ENCODE assay signal across 1 cellular context in the genomic region with DNA sequence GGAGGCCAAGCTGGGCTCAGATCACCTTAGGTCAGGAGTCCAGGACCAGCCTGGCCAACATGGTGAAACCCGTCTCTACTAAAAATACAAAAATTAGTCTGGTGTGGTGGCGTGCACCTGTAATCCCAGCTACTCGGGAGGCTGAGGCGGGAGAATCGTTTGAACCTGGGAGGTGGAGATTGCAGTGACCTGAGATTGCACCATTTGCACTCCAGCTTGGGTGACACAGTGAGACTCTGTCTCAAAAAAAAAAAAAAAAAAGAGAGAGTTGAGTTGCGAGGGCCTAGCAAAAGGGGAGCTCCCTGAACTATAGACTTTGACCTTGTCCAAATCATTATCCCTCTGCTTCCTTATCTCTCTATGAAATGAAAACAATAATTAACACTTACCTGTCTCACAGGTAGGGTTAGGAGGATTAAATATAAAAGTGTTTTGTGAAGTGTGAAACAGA.
A peak's percentile ranks its signal among the peaks of the same experiment; 100 is the strongest.
TF ChIP-seq lines count a peak whose summit lies in the region.
"Not testable (repeated sequence)": the region's sequence is repeated elsewhere in the genome, so short reads cannot be mapped to it uniquely, and the experiment has no call there.

No MANE protein-coding gene starts in this region.

TF ChIP-seq in HepG2, 621 proteins besides CTCF, POLR2A, EP300 and RAD21 (continued from another document and continues in another):
- TF ChIP-seq, protein P1, sequence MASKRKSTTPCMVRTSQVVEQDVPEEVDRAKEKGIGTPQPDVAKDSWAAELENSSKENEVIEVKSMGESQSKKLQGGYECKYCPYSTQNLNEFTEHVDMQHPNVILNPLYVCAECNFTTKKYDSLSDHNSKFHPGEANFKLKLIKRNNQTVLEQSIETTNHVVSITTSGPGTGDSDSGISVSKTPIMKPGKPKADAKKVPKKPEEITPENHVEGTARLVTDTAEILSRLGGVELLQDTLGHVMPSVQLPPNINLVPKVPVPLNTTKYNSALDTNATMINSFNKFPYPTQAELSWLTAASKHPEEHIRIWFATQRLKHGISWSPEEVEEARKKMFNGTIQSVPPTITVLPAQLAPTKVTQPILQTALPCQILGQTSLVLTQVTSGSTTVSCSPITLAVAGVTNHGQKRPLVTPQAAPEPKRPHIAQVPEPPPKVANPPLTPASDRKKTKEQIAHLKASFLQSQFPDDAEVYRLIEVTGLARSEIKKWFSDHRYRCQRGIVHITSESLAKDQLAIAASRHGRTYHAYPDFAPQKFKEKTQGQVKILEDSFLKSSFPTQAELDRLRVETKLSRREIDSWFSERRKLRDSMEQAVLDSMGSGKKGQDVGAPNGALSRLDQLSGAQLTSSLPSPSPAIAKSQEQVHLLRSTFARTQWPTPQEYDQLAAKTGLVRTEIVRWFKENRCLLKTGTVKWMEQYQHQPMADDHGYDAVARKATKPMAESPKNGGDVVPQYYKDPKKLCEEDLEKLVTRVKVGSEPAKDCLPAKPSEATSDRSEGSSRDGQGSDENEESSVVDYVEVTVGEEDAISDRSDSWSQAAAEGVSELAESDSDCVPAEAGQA (IDR thresholded peaks at IDR 0.05; ENCODE audit: low read depth): 0 out of 2 replicates have a peak, but pooled peaks have one; percentile 26
- TF ChIP-seq, protein P1 (CRISPR knock-in tag; IDR thresholded peaks at IDR 0.05; ENCODE audit: borderline replicate concordance): not testable (repeated sequence)
- TF ChIP-seq RARA (CRISPR knock-in tag; IDR thresholded peaks at IDR 0.05) (peak; percentile 81), ZFX (CRISPR knock-in tag; IDR thresholded peaks at IDR 0.05; ENCODE audit: low read depth) (0 out of 2 replicates have a peak, but pooled peaks have one; percentile 17), TEAD3 (CRISPR knock-in tag; optimal IDR thresholded peaks at IDR 0.05; ENCODE audit: borderline replicate concordance) (peak; percentile 60), ZNF670 (CRISPR knock-in tag; IDR thresholded peaks at IDR 0.05; ENCODE audit: borderline replicate concordance) (0 out of 2 replicates have a peak, but pooled peaks have one; percentile 19), NR2F6 (IDR thresholded peaks at IDR 0.05) (peak; percentile 83), NR2F6 (CRISPR knock-in tag; IDR thresholded peaks at IDR 0.05) (peak; percentile 87), RFXANK (CRISPR knock-in tag; IDR thresholded peaks at IDR 0.05) (0 out of 2 replicates have a peak, but pooled peaks have one; percentile 21), ZNF746 (CRISPR knock-in tag; IDR thresholded peaks at IDR 0.05) (peak; percentile 85), ZNF615 (CRISPR knock-in tag; IDR thresholded peaks at IDR 0.05; ENCODE audit: borderline replicate concordance) (0 out of 2 replicates have a peak, but pooled peaks have one; percentile 57), SKI (IDR thresholded peaks at IDR 0.05; ENCODE audit: partially characterized antibody) (peak; percentile 29), POGZ (CRISPR knock-in tag; IDR thresholded peaks at IDR 0.05) (peak; percentile 76), SALL1 (CRISPR knock-in tag; IDR thresholded peaks at IDR 0.05) (peak; percentile 76), GATAD2A (CRISPR knock-in tag; IDR thresholded peaks at IDR 0.05) (peak; percentile 81; the same call in 1 of the 2 replicates), CBX5 (CRISPR knock-in tag; IDR thresholded peaks at IDR 0.05; ENCODE audit: borderline replicate concordance) (peak; percentile 79; the same call in 1 of the 2 replicates), RCOR2 (CRISPR knock-in tag; IDR thresholded peaks at IDR 0.05) (peak; percentile 100), CHD4 (IDR thresholded peaks at IDR 0.05; ENCODE audit: borderline replicate concordance, low read length) (peak; percentile 61; the same call in 1 of the 2 replicates), TARDBP (CRISPR knock-in tag; IDR thresholded peaks at IDR 0.05) (peak; percentile 37; the same call in 1 of the 2 replicates), ZNF3 (CRISPR knock-in tag; IDR thresholded peaks at IDR 0.05) (peak; percentile 76; the same call in 1 of the 2 replicates), RFXAP (CRISPR knock-in tag; IDR thresholded peaks at IDR 0.05; ENCODE audit: borderline replicate concordance) (peak; percentile 40; the same call in 1 of the 2 replicates), ZMYM4 (CRISPR knock-in tag; IDR thresholded peaks at IDR 0.05) (peak; percentile 69), NKX3-1 (CRISPR knock-in tag; IDR thresholded peaks at IDR 0.05) (0 out of 2 replicates have a peak, but pooled peaks have one; percentile 50), TOPORS (CRISPR knock-in tag; IDR thresholded peaks at IDR 0.05) (0 out of 2 replicates have a peak, but pooled peaks have one; percentile 45), ZNF766 (CRISPR knock-in tag; IDR thresholded peaks at IDR 0.05; ENCODE audit: borderline replicate concordance) (peak; percentile 65; the same call in 1 of the 2 replicates), NCOR1 (IDR thresholded peaks at IDR 0.05; ENCODE audit: borderline replicate concordance, low read length) (peak; percentile 96), ZNF282 (IDR thresholded peaks at IDR 0.05; ENCODE audit: partially characterized antibody) (peak; percentile 80)
- TF ChIP-seq, protein P2, sequence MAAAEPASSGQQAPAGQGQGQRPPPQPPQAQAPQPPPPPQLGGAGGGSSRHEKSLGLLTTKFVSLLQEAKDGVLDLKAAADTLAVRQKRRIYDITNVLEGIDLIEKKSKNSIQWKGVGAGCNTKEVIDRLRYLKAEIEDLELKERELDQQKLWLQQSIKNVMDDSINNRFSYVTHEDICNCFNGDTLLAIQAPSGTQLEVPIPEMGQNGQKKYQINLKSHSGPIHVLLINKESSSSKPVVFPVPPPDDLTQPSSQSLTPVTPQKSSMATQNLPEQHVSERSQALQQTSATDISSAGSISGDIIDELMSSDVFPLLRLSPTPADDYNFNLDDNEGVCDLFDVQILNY (CRISPR knock-in tag; conservative IDR thresholded peaks at IDR 0.05): 0 out of 2 replicates have a peak, but pooled peaks have one; percentile 29
- TF ChIP-seq, protein P3, sequence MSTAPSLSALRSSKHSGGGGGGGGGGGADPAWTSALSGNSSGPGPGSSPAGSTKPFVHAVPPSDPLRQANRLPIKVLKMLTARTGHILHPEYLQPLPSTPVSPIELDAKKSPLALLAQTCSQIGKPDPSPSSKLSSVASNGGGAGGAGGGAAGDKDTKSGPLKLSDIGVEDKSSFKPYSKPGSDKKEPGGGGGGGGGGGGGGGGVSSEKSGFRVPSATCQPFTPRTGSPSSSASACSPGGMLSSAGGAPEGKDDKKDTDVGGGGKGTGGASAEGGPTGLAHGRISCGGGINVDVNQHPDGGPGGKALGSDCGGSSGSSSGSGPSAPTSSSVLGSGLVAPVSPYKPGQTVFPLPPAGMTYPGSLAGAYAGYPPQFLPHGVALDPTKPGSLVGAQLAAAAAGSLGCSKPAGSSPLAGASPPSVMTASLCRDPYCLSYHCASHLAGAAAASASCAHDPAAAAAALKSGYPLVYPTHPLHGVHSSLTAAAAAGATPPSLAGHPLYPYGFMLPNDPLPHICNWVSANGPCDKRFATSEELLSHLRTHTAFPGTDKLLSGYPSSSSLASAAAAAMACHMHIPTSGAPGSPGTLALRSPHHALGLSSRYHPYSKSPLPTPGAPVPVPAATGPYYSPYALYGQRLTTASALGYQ (CRISPR knock-in tag; IDR thresholded peaks at IDR 0.05): peak; percentile 40; the same call in 1 of the 2 replicates
- TF ChIP-seq, protein P4, sequence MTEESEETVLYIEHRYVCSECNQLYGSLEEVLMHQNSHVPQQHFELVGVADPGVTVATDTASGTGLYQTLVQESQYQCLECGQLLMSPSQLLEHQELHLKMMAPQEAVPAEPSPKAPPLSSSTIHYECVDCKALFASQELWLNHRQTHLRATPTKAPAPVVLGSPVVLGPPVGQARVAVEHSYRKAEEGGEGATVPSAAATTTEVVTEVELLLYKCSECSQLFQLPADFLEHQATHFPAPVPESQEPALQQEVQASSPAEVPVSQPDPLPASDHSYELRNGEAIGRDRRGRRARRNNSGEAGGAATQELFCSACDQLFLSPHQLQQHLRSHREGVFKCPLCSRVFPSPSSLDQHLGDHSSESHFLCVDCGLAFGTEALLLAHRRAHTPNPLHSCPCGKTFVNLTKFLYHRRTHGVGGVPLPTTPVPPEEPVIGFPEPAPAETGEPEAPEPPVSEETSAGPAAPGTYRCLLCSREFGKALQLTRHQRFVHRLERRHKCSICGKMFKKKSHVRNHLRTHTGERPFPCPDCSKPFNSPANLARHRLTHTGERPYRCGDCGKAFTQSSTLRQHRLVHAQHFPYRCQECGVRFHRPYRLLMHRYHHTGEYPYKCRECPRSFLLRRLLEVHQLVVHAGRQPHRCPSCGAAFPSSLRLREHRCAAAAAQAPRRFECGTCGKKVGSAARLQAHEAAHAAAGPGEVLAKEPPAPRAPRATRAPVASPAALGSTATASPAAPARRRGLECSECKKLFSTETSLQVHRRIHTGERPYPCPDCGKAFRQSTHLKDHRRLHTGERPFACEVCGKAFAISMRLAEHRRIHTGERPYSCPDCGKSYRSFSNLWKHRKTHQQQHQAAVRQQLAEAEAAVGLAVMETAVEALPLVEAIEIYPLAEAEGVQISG (CRISPR knock-in tag; IDR thresholded peaks at IDR 0.05): peak; percentile 73
- TF ChIP-seq, protein P5, sequence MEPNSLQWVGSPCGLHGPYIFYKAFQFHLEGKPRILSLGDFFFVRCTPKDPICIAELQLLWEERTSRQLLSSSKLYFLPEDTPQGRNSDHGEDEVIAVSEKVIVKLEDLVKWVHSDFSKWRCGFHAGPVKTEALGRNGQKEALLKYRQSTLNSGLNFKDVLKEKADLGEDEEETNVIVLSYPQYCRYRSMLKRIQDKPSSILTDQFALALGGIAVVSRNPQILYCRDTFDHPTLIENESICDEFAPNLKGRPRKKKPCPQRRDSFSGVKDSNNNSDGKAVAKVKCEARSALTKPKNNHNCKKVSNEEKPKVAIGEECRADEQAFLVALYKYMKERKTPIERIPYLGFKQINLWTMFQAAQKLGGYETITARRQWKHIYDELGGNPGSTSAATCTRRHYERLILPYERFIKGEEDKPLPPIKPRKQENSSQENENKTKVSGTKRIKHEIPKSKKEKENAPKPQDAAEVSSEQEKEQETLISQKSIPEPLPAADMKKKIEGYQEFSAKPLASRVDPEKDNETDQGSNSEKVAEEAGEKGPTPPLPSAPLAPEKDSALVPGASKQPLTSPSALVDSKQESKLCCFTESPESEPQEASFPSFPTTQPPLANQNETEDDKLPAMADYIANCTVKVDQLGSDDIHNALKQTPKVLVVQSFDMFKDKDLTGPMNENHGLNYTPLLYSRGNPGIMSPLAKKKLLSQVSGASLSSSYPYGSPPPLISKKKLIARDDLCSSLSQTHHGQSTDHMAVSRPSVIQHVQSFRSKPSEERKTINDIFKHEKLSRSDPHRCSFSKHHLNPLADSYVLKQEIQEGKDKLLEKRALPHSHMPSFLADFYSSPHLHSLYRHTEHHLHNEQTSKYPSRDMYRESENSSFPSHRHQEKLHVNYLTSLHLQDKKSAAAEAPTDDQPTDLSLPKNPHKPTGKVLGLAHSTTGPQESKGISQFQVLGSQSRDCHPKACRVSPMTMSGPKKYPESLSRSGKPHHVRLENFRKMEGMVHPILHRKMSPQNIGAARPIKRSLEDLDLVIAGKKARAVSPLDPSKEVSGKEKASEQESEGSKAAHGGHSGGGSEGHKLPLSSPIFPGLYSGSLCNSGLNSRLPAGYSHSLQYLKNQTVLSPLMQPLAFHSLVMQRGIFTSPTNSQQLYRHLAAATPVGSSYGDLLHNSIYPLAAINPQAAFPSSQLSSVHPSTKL (CRISPR knock-in tag; IDR thresholded peaks at IDR 0.05): peak; percentile 75
- TF ChIP-seq, protein P6, sequence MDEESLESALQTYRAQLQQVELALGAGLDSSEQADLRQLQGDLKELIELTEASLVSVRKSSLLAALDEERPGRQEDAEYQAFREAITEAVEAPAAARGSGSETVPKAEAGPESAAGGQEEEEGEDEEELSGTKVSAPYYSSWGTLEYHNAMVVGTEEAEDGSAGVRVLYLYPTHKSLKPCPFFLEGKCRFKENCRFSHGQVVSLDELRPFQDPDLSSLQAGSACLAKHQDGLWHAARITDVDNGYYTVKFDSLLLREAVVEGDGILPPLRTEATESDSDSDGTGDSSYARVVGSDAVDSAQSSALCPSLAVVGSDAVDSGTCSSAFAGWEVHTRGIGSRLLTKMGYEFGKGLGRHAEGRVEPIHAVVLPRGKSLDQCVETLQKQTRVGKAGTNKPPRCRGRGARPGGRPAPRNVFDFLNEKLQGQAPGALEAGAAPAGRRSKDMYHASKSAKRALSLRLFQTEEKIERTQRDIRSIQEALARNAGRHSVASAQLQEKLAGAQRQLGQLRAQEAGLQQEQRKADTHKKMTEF (CRISPR knock-in tag; IDR thresholded peaks at IDR 0.05): peak; percentile 81
- TF ChIP-seq, protein P7, sequence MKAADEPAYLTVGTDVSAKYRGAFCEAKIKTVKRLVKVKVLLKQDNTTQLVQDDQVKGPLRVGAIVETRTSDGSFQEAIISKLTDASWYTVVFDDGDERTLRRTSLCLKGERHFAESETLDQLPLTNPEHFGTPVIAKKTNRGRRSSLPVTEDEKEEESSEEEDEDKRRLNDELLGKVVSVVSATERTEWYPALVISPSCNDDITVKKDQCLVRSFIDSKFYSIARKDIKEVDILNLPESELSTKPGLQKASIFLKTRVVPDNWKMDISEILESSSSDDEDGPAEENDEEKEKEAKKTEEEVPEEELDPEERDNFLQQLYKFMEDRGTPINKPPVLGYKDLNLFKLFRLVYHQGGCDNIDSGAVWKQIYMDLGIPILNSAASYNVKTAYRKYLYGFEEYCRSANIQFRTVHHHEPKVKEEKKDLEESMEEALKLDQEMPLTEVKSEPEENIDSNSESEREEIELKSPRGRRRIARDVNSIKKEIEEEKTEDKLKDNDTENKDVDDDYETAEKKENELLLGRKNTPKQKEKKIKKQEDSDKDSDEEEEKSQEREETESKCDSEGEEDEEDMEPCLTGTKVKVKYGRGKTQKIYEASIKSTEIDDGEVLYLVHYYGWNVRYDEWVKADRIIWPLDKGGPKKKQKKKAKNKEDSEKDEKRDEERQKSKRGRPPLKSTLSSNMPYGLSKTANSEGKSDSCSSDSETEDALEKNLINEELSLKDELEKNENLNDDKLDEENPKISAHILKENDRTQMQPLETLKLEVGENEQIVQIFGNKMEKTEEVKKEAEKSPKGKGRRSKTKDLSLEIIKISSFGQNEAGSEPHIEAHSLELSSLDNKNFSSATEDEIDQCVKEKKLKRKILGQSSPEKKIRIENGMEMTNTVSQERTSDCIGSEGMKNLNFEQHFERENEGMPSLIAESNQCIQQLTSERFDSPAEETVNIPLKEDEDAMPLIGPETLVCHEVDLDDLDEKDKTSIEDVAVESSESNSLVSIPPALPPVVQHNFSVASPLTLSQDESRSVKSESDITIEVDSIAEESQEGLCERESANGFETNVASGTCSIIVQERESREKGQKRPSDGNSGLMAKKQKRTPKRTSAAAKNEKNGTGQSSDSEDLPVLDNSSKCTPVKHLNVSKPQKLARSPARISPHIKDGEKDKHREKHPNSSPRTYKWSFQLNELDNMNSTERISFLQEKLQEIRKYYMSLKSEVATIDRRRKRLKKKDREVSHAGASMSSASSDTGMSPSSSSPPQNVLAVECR (CRISPR knock-in tag; IDR thresholded peaks at IDR 0.05; ENCODE audit: borderline replicate concordance): peak; percentile 38; the same call in 1 of the 2 replicates
